29 cellular contexts compared by ENCODE assay signal in genomic region chr1:177439301-177439700, GRCh38.
"Had no signal": no experiment of that assay in that cellular context is flagged by ENCODE, and none has a peak within 500 bp of the region (broad histone marks: within the 10 kb centered on the region; RNA-seq: fewer than 3 reads in every experiment).

No MANE protein-coding gene starts in this region.

- H3K36me3 ChIP-seq: brain microvascular endothelial cell, cardiac muscle cell, colonic mucosa, gastrocnemius medialis, heart left ventricle had no signal

- H3K27ac ChIP-seq: brain microvascular endothelial cell, cardiac muscle cell, colonic mucosa, gastrocnemius medialis, heart left ventricle had no signal

- DNase-seq: activated CD4-positive, alpha-beta T cell treated with anti-CD3 and anti-CD28 coated beads for 48 hours; activated CD4-positive, alpha-beta T cell treated with anti-CD3 and anti-CD28 coated beads, Interleukin-2, amount 50 U/mL, for 1 hour; activated CD4-positive, alpha-beta T cell treated with anti-CD3 and anti-CD28 coated beads, Interleukin-2, amount 50 U/mL, for 48 hours; activated CD8-positive, alpha-beta memory T cell treated with anti-CD3 and anti-CD28 coated beads for 24 hours; activated CD8-positive, alpha-beta T cell treated with anti-CD3 and anti-CD28 coated beads for 36 hours; activated effector memory CD4-positive, alpha-beta T cell treated with Interleukin-2 at 50 U/mL for 16 hours; activated gamma-delta T cell treated with Interleukin-2 at 50 U/mL for 16 hours; activated naive CD4-positive, alpha-beta T cell treated with anti-CD3 and anti-CD28 coated beads, Interleukin-2, amount 50 U/mL, for 16 hours; activated naive CD4-positive, alpha-beta T cell treated with Interleukin-2 at 50 U/mL for 16 hours; activated T-cell treated with anti-CD3 and anti-CD28 coated beads, Interleukin-2, amount 50 U/mL, for 4 hours; amniotic stem cell; anterior cingulate cortex; brain microvascular endothelial cell; central memory CD4-positive, alpha-beta T cell; cerebellar nuclear complex; colonic mucosa; effector CD8-positive, alpha-beta T cell; foreskin fibroblast; gastrocnemius medialis; glutamatergic neuron; heart left ventricle; T-helper 2 cell had no signal

- H3K4me1 ChIP-seq: colonic mucosa, heart left ventricle had no signal

- H3K4me3 ChIP-seq: cardiac muscle cell, colonic mucosa, gastrocnemius medialis, heart left ventricle had no signal

- ATAC-seq: activated CD8-positive, alpha-beta T cell treated with anti-CD3 and anti-CD28 coated beads for 36 hours; activated T-cell treated with anti-CD3 and anti-CD28 coated beads, Interleukin-2, amount 50 U/mL, for 4 hours; activated T-helper 17 cell treated with anti-CD3 and anti-CD28 coated beads, Interleukin-2, amount 50 U/mL, for 72 hours; esophagus mucosa; gastrocnemius medialis; heart left ventricle; WTC11 had no signal

- H3K27me3 ChIP-seq: brain microvascular endothelial cell, colonic mucosa, gastrocnemius medialis had no signal

- FAIRE-seq: astrocyte, endometrium, endothelial cell of umbilical vein had no signal

- H3K9me3 ChIP-seq: colonic mucosa, gastrocnemius medialis, heart left ventricle had no signal
